17 cellular contexts compared by ENCODE assay signal in genomic region chr3:195916291-195916690, GRCh38.
"Had no signal": no experiment of that assay in that cellular context is flagged by ENCODE, and none has a peak within 500 bp of the region (broad histone marks: within the 10 kb centered on the region; RNA-seq: fewer than 3 reads in every experiment).

No MANE protein-coding gene starts in this region.

- H3K27me3 ChIP-seq: pancreas, thyroid gland, uterus had no signal

- H3K27ac Mint-ChIP-seq: activated CD8-positive, alpha-beta memory T cell treated with anti-CD3 and anti-CD28 coated beads, Interleukin-2, amount 10 ng/mL, durations not matched to agents 7 days and 5 days; activated naive CD8-positive, alpha-beta T cell; brain; mesothelial cell of epicardium; stimulated activated naive B cell treated with anti-CD40 and anti-IgM and Interleukin-4, amounts not matched to agents 10 μg/mL and 1 μg/mL and 100 μg/mL, for 72 hours; T-helper 1 cell treated with Interleukin-12 subunit alpha and Interleukin-12 subunit beta and Interleukin-4 antibody, amounts not matched to agents 30 μg/mL and 1 μg/mL, for 36 hours had no signal

- H3K4me3 Mint-ChIP-seq: activated CD8-positive, alpha-beta memory T cell treated with anti-CD3 and anti-CD28 coated beads, Interleukin-2, amount 10 ng/mL, durations not matched to agents 7 days and 5 days; activated naive CD8-positive, alpha-beta T cell; activated T-cell treated with anti-CD3 and anti-CD28 coated beads, Interleukin-2, amount 50 U/mL, for 4 hours; brain; mesothelial cell of epicardium; neural crest cell; stimulated activated naive B cell treated with anti-CD40 and anti-IgM and Interleukin-4, amounts not matched to agents 10 μg/mL and 1 μg/mL and 100 μg/mL, for 72 hours; T-helper 1 cell treated with Interleukin-12 subunit alpha and Interleukin-12 subunit beta and Interleukin-4 antibody, amounts not matched to agents 30 μg/mL and 1 μg/mL, for 36 hours had no signal

- H3K9me3 Mint-ChIP-seq: activated T-cell treated with anti-CD3 and anti-CD28 coated beads, Interleukin-2, amount 50 U/mL, for 4 hours; mesothelial cell of epicardium; neural crest cell; stimulated activated naive B cell treated with anti-CD40 and anti-IgM and Interleukin-4, amounts not matched to agents 10 μg/mL and 1 μg/mL and 100 μg/mL, for 72 hours; T-helper 1 cell treated with Interleukin-12 subunit alpha and Interleukin-12 subunit beta and Interleukin-4 antibody, amounts not matched to agents 30 μg/mL and 1 μg/mL, for 36 hours had no signal

- H3K36me3 ChIP-seq: pancreas, thyroid gland, uterus, WERI-Rb-1 had no signal

- H3K36me3 Mint-ChIP-seq: activated CD8-positive, alpha-beta memory T cell treated with anti-CD3 and anti-CD28 coated beads, Interleukin-2, amount 10 ng/mL, durations not matched to agents 7 days and 5 days; activated naive CD8-positive, alpha-beta T cell; brain; mesothelial cell of epicardium; stimulated activated naive B cell treated with anti-CD40 and anti-IgM and Interleukin-4, amounts not matched to agents 10 μg/mL and 1 μg/mL and 100 μg/mL, for 72 hours had no signal

- DNase-seq: activated CD4-positive, alpha-beta T cell treated with anti-CD3 and anti-CD28 coated beads, Interleukin-2, amount 50 U/mL, for 48 hours; activated CD8-positive, alpha-beta memory T cell treated with anti-CD3 and anti-CD28 coated beads, Interleukin-2, amount 10 ng/mL, durations not matched to agents 7 days and 5 days; activated gamma-delta T cell treated with Interleukin-2 at 50 U/mL for 16 hours; activated T-cell treated with anti-CD3 and anti-CD28 coated beads, Interleukin-2, amount 50 U/mL, for 4 hours; amniotic stem cell; erythroblast; stimulated activated CD4-positive, alpha-beta T cell treated with anti-CD3 and anti-CD28 coated beads, Interleukin-12 subunit alpha, Interleukin-12 subunit beta, amount 100 ng/mL, for 4 hours; stimulated activated naive B cell treated with anti-CD40 and anti-IgM and Interleukin-4, amounts not matched to agents 10 μg/mL and 1 μg/mL and 100 μg/mL, for 72 hours; thyroid gland; uterus; WERI-Rb-1 had no signal

- H3K27ac ChIP-seq: pancreas, thyroid gland, uterus, WERI-Rb-1 had no signal

- H3K9me3 ChIP-seq: pancreas, thyroid gland, uterus had no signal

- ATAC-seq: activated CD8-positive, alpha-beta memory T cell treated with anti-CD3 and anti-CD28 coated beads, Interleukin-2, amount 10 ng/mL, durations not matched to agents 7 days and 5 days; activated T-cell treated with anti-CD3 and anti-CD28 coated beads, Interleukin-2, amount 50 U/mL, for 4 hours; pancreas; stimulated activated naive B cell treated with anti-CD40 and anti-IgM and Interleukin-4, amounts not matched to agents 10 μg/mL and 1 μg/mL and 100 μg/mL, for 72 hours had no signal

- H3K4me3 ChIP-seq: pancreas, thyroid gland, uterus had no signal

- H3K4me1 ChIP-seq: pancreas, uterus had no signal
